ENCODE assay signal across 7 cellular contexts in the genomic region with DNA sequence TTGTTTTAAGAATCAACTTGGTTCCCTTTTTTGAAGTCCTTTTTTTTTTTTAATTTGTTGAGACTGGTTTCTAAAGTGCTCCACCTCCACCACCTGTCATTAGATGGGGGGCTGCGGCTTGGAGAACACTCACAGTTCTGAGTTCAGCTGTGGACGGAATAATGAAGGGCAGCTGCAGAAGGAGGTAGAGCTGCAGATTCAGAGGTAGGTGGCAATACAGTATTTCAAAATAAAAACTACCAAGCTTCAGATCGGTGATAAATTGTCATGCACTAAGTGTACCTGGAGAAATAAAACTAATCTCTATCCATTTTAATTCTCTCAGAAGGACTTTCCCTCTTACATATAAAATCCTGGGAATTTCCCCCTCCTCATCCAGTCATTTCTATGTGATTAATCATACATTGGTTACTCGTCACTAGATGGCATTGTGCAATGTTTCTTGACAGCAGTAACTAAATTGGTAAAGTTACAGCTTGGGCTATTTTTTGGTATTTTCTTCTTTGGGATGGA.
A peak's percentile ranks its signal among the peaks of the same experiment; 100 is the strongest.
DNase-seq lines count a peak whose midpoint lies in the region; ATAC-seq and TF ChIP-seq lines count a peak whose summit lies in the region.

No MANE protein-coding gene starts in this region.

- H3K9ac ChIP-seq in colonic mucosa (ENCODE audit: low read depth in 2 of 2, low read length in 2 of 2): no peak overlapping the region

- intact Hi-C loops in colonic mucosa (cut with DNase I): no loop called here

- no peak overlapping the region for H3K27ac ChIP-seq in colonic mucosa

- H3K27me3 Mint-ChIP-seq in stimulated activated memory B cell treated with anti-CD40 and anti-IgM and Interleukin-4, amounts not matched to agents 10 μg/mL and 1 μg/mL and 100 μg/mL, for 72 hours: no peaks in the 10 kb centered on the region

- no peak for TF ChIP-seq CTCF in colonic mucosa (IDR thresholded peaks at IDR 0.05)

- peaks cover 2% of the 10 kb centered on the region for H3K9me3 Mint-ChIP-seq in stimulated activated memory B cell treated with anti-CD40 and anti-IgM and Interleukin-4, amounts not matched to agents 10 μg/mL and 1 μg/mL and 100 μg/mL, for 72 hours

- ATAC-seq in GM19397 (IDR thresholded peaks at IDR 0.05; ENCODE audit: unreplicated experiment) (peak; percentile 87), HG03439 (IDR thresholded peaks at IDR 0.05; ENCODE audit: unreplicated experiment) (peak; percentile 59), SK-N-SH treated with all-trans-retinoic acid at 6 μM for 48 hours (peak; percentile 86)
- peak; percentile 84 for ATAC-seq in stimulated activated memory B cell treated with anti-CD40 and anti-IgM and Interleukin-4, amounts not matched to agents 10 μg/mL and 1 μg/mL and 100 μg/mL, for 72 hours

- H3K4me1 Mint-ChIP-seq in stimulated activated memory B cell treated with anti-CD40 and anti-IgM and Interleukin-4, amounts not matched to agents 10 μg/mL and 1 μg/mL and 100 μg/mL, for 72 hours: peaks cover 43% of the 10 kb centered on the region

- H3K4me3 Mint-ChIP-seq in stimulated activated memory B cell treated with anti-CD40 and anti-IgM and Interleukin-4, amounts not matched to agents 10 μg/mL and 1 μg/mL and 100 μg/mL, for 72 hours: peak overlapping the region; percentile 41

- no peaks in the 10 kb centered on the region for H3K36me3 ChIP-seq in colonic mucosa

- H3K4me3 ChIP-seq in colonic mucosa: no peak overlapping the region

- DNase-seq in EL (peak; percentile 89), fibroblast of the conjunctiva (ENCODE audit: low read depth) (peak; percentile 66), colonic mucosa (no peak)

- H3K27ac Mint-ChIP-seq in stimulated activated memory B cell treated with anti-CD40 and anti-IgM and Interleukin-4, amounts not matched to agents 10 μg/mL and 1 μg/mL and 100 μg/mL, for 72 hours: peak overlapping the region; percentile 67

- H3K4me1 ChIP-seq in colonic mucosa: no peaks in the 10 kb centered on the region

- peaks cover 5% of the 10 kb centered on the region for H3K36me3 Mint-ChIP-seq in stimulated activated memory B cell treated with anti-CD40 and anti-IgM and Interleukin-4, amounts not matched to agents 10 μg/mL and 1 μg/mL and 100 μg/mL, for 72 hours

- no peaks in the 10 kb centered on the region for H3K27me3 ChIP-seq in colonic mucosa

- no peaks in the 10 kb centered on the region for H3K9me3 ChIP-seq in colonic mucosa

TF ChIP-seq in SK-N-SH treated with all-trans-retinoic acid at 6 μM for 48 hours, 23 proteins besides CTCF, POLR2A, EP300 and RAD21:
- TF ChIP-seq BACH2 (CRISPR knock-in tag; IDR thresholded peaks at IDR 0.05; ENCODE audit: borderline replicate concordance): no peak
- TF ChIP-seq ZNF8 (CRISPR knock-in tag; IDR thresholded peaks at IDR 0.05): no peak
- TF ChIP-seq ISL1 (CRISPR knock-in tag; IDR thresholded peaks at IDR 0.05): peak; percentile 74
- TF ChIP-seq, protein P1, sequence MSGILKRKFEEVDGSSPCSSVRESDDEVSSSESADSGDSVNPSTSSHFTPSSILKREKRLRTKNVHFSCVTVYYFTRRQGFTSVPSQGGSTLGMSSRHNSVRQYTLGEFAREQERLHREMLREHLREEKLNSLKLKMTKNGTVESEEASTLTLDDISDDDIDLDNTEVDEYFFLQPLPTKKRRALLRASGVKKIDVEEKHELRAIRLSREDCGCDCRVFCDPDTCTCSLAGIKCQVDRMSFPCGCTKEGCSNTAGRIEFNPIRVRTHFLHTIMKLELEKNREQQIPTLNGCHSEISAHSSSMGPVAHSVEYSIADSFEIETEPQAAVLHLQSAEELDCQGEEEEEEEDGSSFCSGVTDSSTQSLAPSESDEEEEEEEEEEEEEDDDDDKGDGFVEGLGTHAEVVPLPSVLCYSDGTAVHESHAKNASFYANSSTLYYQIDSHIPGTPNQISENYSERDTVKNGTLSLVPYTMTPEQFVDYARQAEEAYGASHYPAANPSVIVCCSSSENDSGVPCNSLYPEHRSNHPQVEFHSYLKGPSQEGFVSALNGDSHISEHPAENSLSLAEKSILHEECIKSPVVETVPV (CRISPR knock-in tag; IDR thresholded peaks at IDR 0.05): no peak
- TF ChIP-seq ZFP3 (CRISPR knock-in tag; IDR thresholded peaks at IDR 0.05): no peak
- TF ChIP-seq SNAI2 (CRISPR knock-in tag; IDR thresholded peaks at IDR 0.05): no peak
- TF ChIP-seq ZFP30 (CRISPR knock-in tag; IDR thresholded peaks at IDR 0.05): no peak
- TF ChIP-seq, protein P2, sequence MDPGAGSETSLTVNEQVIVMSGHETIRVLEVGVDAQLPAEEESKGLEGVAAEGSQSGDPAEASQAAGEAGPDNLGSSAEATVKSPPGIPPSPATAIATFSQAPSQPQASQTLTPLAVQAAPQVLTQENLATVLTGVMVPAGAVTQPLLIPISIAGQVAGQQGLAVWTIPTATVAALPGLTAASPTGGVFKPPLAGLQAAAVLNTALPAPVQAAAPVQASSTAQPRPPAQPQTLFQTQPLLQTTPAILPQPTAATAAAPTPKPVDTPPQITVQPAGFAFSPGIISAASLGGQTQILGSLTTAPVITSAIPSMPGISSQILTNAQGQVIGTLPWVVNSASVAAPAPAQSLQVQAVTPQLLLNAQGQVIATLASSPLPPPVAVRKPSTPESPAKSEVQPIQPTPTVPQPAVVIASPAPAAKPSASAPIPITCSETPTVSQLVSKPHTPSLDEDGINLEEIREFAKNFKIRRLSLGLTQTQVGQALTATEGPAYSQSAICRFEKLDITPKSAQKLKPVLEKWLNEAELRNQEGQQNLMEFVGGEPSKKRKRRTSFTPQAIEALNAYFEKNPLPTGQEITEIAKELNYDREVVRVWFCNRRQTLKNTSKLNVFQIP (CRISPR knock-in tag; IDR thresholded peaks at IDR 0.05; ENCODE audit: borderline replicate concordance, low read depth): no peak
- TF ChIP-seq PPARA (CRISPR knock-in tag; IDR thresholded peaks at IDR 0.05; ENCODE audit: borderline replicate concordance): no peak
